Comparison of ENCODE assay signal across 1 cellular context in genomic region chr13:106567421-106568224, GRCh38.
TF ChIP-seq lines count a peak whose summit lies in the region.

TSS of gene ARGLU1 (minus strand) at chr13:106568137. CDS start at chr13:106567919, 218 bp downstream.

TF ChIP-seq in HepG2, 621 proteins besides CTCF, POLR2A, EP300 and RAD21 (continued from another document):
- TF ChIP-seq ZBTB2 (CRISPR knock-in tag; IDR thresholded peaks at IDR 0.05; ENCODE audit: low read depth) = peak; percentile 42; the same call in 1 of the 2 replicates
- peak; percentile 37; the same call in 1 of the 2 replicates for TF ChIP-seq ARNTL (CRISPR knock-in tag; IDR thresholded peaks at IDR 0.05)
- TF ChIP-seq FOXM1 (CRISPR knock-in tag; IDR thresholded peaks at IDR 0.05) = no peak
- 0 out of 2 replicates have a peak, but pooled peaks have one; percentile 52 for TF ChIP-seq ZBTB26 (CRISPR knock-in tag; IDR thresholded peaks at IDR 0.05; ENCODE audit: borderline replicate concordance)
- TF ChIP-seq ZNF563 (CRISPR knock-in tag; IDR thresholded peaks at IDR 0.05) = peak; percentile 92
- peak; percentile 80 for TF ChIP-seq ZNF280D (CRISPR knock-in tag; IDR thresholded peaks at IDR 0.05)
- peak; percentile 19; the same call in 1 of the 2 replicates for TF ChIP-seq GMEB2 (CRISPR knock-in tag; IDR thresholded peaks at IDR 0.05; ENCODE audit: low read depth)
- peak; percentile 96 for TF ChIP-seq THAP9 (CRISPR knock-in tag; IDR thresholded peaks at IDR 0.05; ENCODE audit: borderline replicate concordance)
- TF ChIP-seq SNRNP70 (IDR thresholded peaks at IDR 0.05; ENCODE audit: low read depth, low read length) = no peak
- no peak for TF ChIP-seq ZNF674 (CRISPR knock-in tag; IDR thresholded peaks at IDR 0.05; ENCODE audit: low read depth)
- 0 out of 2 replicates have a peak, but pooled peaks have one; percentile 13 for TF ChIP-seq ARHGAP35 (CRISPR knock-in tag; IDR thresholded peaks at IDR 0.05; ENCODE audit: borderline replicate concordance)
- TF ChIP-seq ZNF280B (CRISPR knock-in tag; IDR thresholded peaks at IDR 0.05; ENCODE audit: borderline replicate concordance) = peak; percentile 59; the same call in 1 of the 2 replicates
- TF ChIP-seq U2AF1 (optimal IDR thresholded peaks at IDR 0.05; ENCODE audit: low read depth, low read length) = no peak
- no peak for TF ChIP-seq ZNF569 (CRISPR knock-in tag; IDR thresholded peaks at IDR 0.05; ENCODE audit: borderline replicate concordance)
- peak; percentile 69; the same call in 1 of the 2 replicates for TF ChIP-seq YEATS4 (CRISPR knock-in tag; IDR thresholded peaks at IDR 0.05; ENCODE audit: borderline replicate concordance)
- peak; percentile 46; the same call in 1 of the 2 replicates for TF ChIP-seq TFAP4 (IDR thresholded peaks at IDR 0.05; ENCODE audit: borderline replicate concordance, low read depth)
- TF ChIP-seq ZNF687 (CRISPR knock-in tag; IDR thresholded peaks at IDR 0.05) = peak; percentile 78
- no peak for TF ChIP-seq SIX1 (CRISPR knock-in tag; IDR thresholded peaks at IDR 0.05; ENCODE audit: borderline replicate concordance)
- TF ChIP-seq KLF16 (CRISPR knock-in tag; IDR thresholded peaks at IDR 0.05) = peak in 1 of 2 experiments; percentile 79; a peak in 2 of 4 replicates
- peak; percentile 95 for TF ChIP-seq ZFX (CRISPR knock-in tag; IDR thresholded peaks at IDR 0.05; ENCODE audit: low read depth)
- 0 out of 2 replicates have a peak, but pooled peaks have one; percentile 20 for TF ChIP-seq ATAD3A (CRISPR knock-in tag; IDR thresholded peaks at IDR 0.05)
- peak; percentile 60 for TF ChIP-seq MXD3 (CRISPR knock-in tag; IDR thresholded peaks at IDR 0.05)
- peak; percentile 46; the same call in 1 of the 2 replicates for TF ChIP-seq ZNF292 (CRISPR knock-in tag; IDR thresholded peaks at IDR 0.05; ENCODE audit: borderline replicate concordance, low read depth)
- 0 out of 2 replicates have a peak, but pooled peaks have one; percentile 25 for TF ChIP-seq ZNF350 (CRISPR knock-in tag; IDR thresholded peaks at IDR 0.05; ENCODE audit: borderline replicate concordance, low read depth)
- TF ChIP-seq BHLHE40 (IDR thresholded peaks at IDR 0.05; ENCODE audit: low read length) = peak; percentile 98
- TF ChIP-seq ZC3H13 (CRISPR knock-in tag; IDR thresholded peaks at IDR 0.05) = peak; percentile 90
- TF ChIP-seq TFDP2 (CRISPR knock-in tag; IDR thresholded peaks at IDR 0.05) = 0 out of 2 replicates have a peak, but pooled peaks have one; percentile 38
